12 cellular contexts compared by ENCODE assay signal in genomic region chr6:165834613-165835259, GRCh38.
DNase-seq lines count a peak whose midpoint lies in the region; ATAC-seq, FAIRE-seq and TF ChIP-seq lines count a peak whose summit lies in the region.
"Had no signal": no experiment of that assay in that cellular context is flagged by ENCODE, and none has a peak within 500 bp of the region (broad histone marks: within the 10 kb centered on the region; RNA-seq: fewer than 3 reads in every experiment).

No MANE protein-coding gene starts in this region.

- peak overlapping the region; percentile 34 to 93 (median 78) for H3K4me2 ChIP-seq in BLaER1 treated with 17β-estradiol and CSF1 and Interleukin-3, amounts not matched to agents 10 nM and 100 nM

- H3K36me3 Mint-ChIP-seq in osteocyte (ENCODE audit: unreplicated experiment) = no peaks in the 10 kb centered on the region
- H3K36me3 Mint-ChIP-seq: activated naive CD4-positive, alpha-beta T cell treated with anti-CD3 and anti-CD28 coated beads, Interleukin-2, amount 50 U/mL, for 72 hours; memory B cell had no signal

- intact Hi-C loops in lower lobe of right lung (cut with DNase I) = no loop called here

- DNase-seq in NCI-H1105 (lab: John Stamatoyannopoulos, UW) (peak; percentile 99), bronchial epithelial cell (ENCODE audit: low read depth) (peak; percentile 52), lower lobe of right lung (peak; percentile 91), osteocyte (ENCODE audit: extremely low spot score, unreplicated experiment) (no peak), AML-193 (lab: John Stamatoyannopoulos, UW) (no peak)
- DNase-seq in stimulated activated CD4-positive, alpha-beta T cell treated with anti-CD3 and anti-CD28 coated beads, Interleukin-4, amount 100 ng/mL, for 1 hour = no peak
- DNase-seq: NCI-H524 treated with DMSO at 0.1 percent for 48 hours had no signal

- H3K36me3 ChIP-seq in BLaER1 treated with 17β-estradiol and CSF1 and Interleukin-3, amounts not matched to agents 10 nM and 100 nM = no peaks in the 10 kb centered on the region
- no peaks in the 10 kb centered on the region for H3K36me3 ChIP-seq in bronchial epithelial cell (ENCODE audit: control insufficient read depth, insufficient read depth, low read length)
- no peaks in the 10 kb centered on the region for H3K36me3 ChIP-seq in lower lobe of right lung
- H3K36me3 ChIP-seq: HAP-1 had no signal

- ATAC-seq in lower lobe of right lung (peak; percentile 97 to 99), HG03457 (IDR thresholded peaks at IDR 0.05; ENCODE audit: unreplicated experiment) (no peak)
- ATAC-seq: activated naive CD4-positive, alpha-beta T cell treated with anti-CD3 and anti-CD28 coated beads, Interleukin-2, amount 50 U/mL, for 72 hours had no signal

- H3K4me1 Mint-ChIP-seq in osteocyte (ENCODE audit: unreplicated experiment) = no peaks in the 10 kb centered on the region

- H3K9me3 ChIP-seq in BLaER1 treated with 17β-estradiol and CSF1 and Interleukin-3, amounts not matched to agents 10 nM and 100 nM (replicated peaks in 1 of 11) = no peaks in the 10 kb centered on the region
- no peaks in the 10 kb centered on the region for H3K9me3 ChIP-seq in lower lobe of right lung
- H3K9me3 ChIP-seq: HAP-1 had no signal

- no peak overlapping the region for H3K27ac Mint-ChIP-seq in osteocyte (ENCODE audit: unreplicated experiment)
- H3K27ac Mint-ChIP-seq: activated naive CD4-positive, alpha-beta T cell treated with anti-CD3 and anti-CD28 coated beads, Interleukin-2, amount 50 U/mL, for 72 hours; memory B cell had no signal

- no peak for TF ChIP-seq CTCF in bronchial epithelial cell (IDR thresholded peaks at IDR 0.05; ENCODE audit: insufficient read depth, low read length, severe bottlenecking)
- no peak for TF ChIP-seq CTCF in lower lobe of right lung (IDR thresholded peaks at IDR 0.05)
- TF ChIP-seq CTCF in osteocyte (IDR thresholded peaks at IDR 0.05) = no peak

- no peak for FAIRE-seq in bronchial epithelial cell (lab: Jason Lieb, UNC)

- no peak overlapping the region for H3K9ac ChIP-seq in BLaER1 treated with 17β-estradiol and CSF1 and Interleukin-3, amounts not matched to agents 10 nM and 100 nM

- H3K4me3 ChIP-seq in BLaER1 treated with 17β-estradiol and CSF1 and Interleukin-3, amounts not matched to agents 10 nM and 100 nM = no peak overlapping the region
- H3K4me3 ChIP-seq in bronchial epithelial cell (ENCODE audit: low read depth, low read length) (no peak overlapping the region), lower lobe of right lung (no peak overlapping the region)
- H3K4me3 ChIP-seq: HAP-1 had no signal

- H3K27ac ChIP-seq in BLaER1 treated with 17β-estradiol and CSF1 and Interleukin-3, amounts not matched to agents 10 nM and 100 nM = no peak overlapping the region
- H3K27ac ChIP-seq in lower lobe of right lung = no peak overlapping the region

- no peaks in the 10 kb centered on the region for H4K20me1 ChIP-seq in BLaER1 treated with 17β-estradiol and CSF1 and Interleukin-3, amounts not matched to agents 10 nM and 100 nM

- peaks cover 7% of the 10 kb centered on the region for H3K27me3 Mint-ChIP-seq in osteocyte (ENCODE audit: unreplicated experiment)

- no peak overlapping the region for H3K4me3 Mint-ChIP-seq in osteocyte (ENCODE audit: unreplicated experiment)
- H3K4me3 Mint-ChIP-seq: memory B cell had no signal

- H3K4me1 ChIP-seq in BLaER1 treated with 17β-estradiol and CSF1 and Interleukin-3, amounts not matched to agents 10 nM and 100 nM = peaks cover 44 to 55% (median 50%) of the 10 kb centered on the region in 10 experiments
- H3K4me1 ChIP-seq in lower lobe of right lung = peaks cover 15% of the 10 kb centered on the region
- H3K4me1 ChIP-seq: HAP-1 had no signal

- H3K27me3 ChIP-seq in BLaER1 treated with 17β-estradiol and CSF1 and Interleukin-3, amounts not matched to agents 10 nM and 100 nM = peaks cover 0 to 8% (median 0%) of the 10 kb centered on the region in 11 experiments; a peak in 1 of 22 replicates
- no peaks in the 10 kb centered on the region for H3K27me3 ChIP-seq in bronchial epithelial cell (ENCODE audit: control insufficient read depth, insufficient read depth, low read length)
- H3K27me3 ChIP-seq in lower lobe of right lung (ENCODE audit: low read depth) = no peaks in the 10 kb centered on the region

- no peaks in the 10 kb centered on the region for H3K9me3 Mint-ChIP-seq in osteocyte (ENCODE audit: unreplicated experiment)

Comparison
In these comparisons a context has a peak if more than half of its experiments do, and no peak if none do; other contexts are left out.
1. DNase-seq: peak in NCI-H1105 (single experiment), bronchial epithelial cell (single experiment) and lower lobe of right lung (single experiment); none in stimulated activated CD4-positive, alpha-beta T cell treated with anti-CD3 and anti-CD28 coated beads, Interleukin-4, amount 100 ng/mL, for 1 hour (single experiment), osteocyte (single experiment) and AML-193 (0 of 2).